15 cellular contexts compared by ENCODE assay signal in the genomic region with DNA sequence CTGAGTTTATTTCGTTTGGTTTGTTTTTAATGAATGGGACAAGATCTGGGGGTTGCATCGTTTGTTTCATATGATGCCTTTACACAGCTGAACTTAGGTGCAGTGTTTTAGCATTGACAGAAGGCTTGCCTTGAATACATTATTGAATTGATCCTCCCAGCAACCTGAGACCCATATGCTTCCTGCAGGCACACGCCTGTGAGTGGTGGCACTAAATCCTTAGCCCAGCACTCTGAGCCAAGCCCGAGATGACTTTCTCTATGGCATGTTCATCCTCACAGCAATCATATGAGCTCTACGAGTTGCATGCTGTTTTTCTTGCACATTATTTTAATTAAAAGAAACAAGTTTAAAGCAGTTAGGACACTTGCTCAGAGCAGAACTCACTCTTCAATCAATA. TPM values are rescaled to one million over a fixed set of nuclear protein-coding genes. Genes with fewer than 3 reads are reported as not detected.
DNase-seq lines count a peak whose midpoint lies in the region; TF ChIP-seq lines count a peak whose summit lies in the region.
"Had no signal": no experiment of that assay in that cellular context is flagged by ENCODE, and none has a peak within 500 bp of the region (broad histone marks: within the 10 kb centered on the region; RNA-seq: fewer than 3 reads in every experiment).

No MANE protein-coding gene starts in this region.

- no peaks in the 10 kb centered on the region for H3K9me2 ChIP-seq in Karpas-422 (replicated peaks; ENCODE audit: insufficient read depth, low read length)

- H3K27ac ChIP-seq in endodermal cell (ENCODE audit: low read depth, low read length): no peak overlapping the region
- no peak overlapping the region for H3K27ac ChIP-seq in Karpas-422 (ENCODE audit: low read length)
- H3K27ac ChIP-seq: C4-2B, GM23248 had no signal

- H2AFZ ChIP-seq in Karpas-422 (ENCODE audit: low read length): no peak overlapping the region
- H2AFZ ChIP-seq: GM23248 had no signal

- H3K9me3 ChIP-seq in endodermal cell (ENCODE audit: control insufficient read depth, low read length) (peaks cover 9% of the 10 kb centered on the region), Karpas-422 (ENCODE audit: low read length) (no peaks in the 10 kb centered on the region)

- no peaks in the 10 kb centered on the region for H3K79me2 ChIP-seq in Karpas-422 (ENCODE audit: low read length)

- H3K27me3 ChIP-seq in endodermal cell (ENCODE audit: control insufficient read depth, insufficient read depth, low read length, poor library complexity, severe bottlenecking) (no peaks in the 10 kb centered on the region), Karpas-422 (ENCODE audit: low read length) (no peaks in the 10 kb centered on the region)

- H3K4me3 ChIP-seq in endodermal cell (ENCODE audit: low read length) (no peak overlapping the region), Karpas-422 (ENCODE audit: low read length) (no peak overlapping the region)
- H3K4me3 ChIP-seq: GM23248 had no signal

- H3K4me3 Mint-ChIP-seq in endodermal cell: no peak overlapping the region
- H3K4me3 Mint-ChIP-seq: B cell; CD4-positive, alpha-beta T cell; IgD-negative memory B cell had no signal

- H3K36me3 ChIP-seq in endodermal cell (ENCODE audit: control insufficient read depth, insufficient read depth, low read length) (no peaks in the 10 kb centered on the region), Karpas-422 (ENCODE audit: insufficient read depth, low read length) (no peaks in the 10 kb centered on the region)

- H3K4me2 ChIP-seq in Karpas-422 (ENCODE audit: low read depth, low read length, poor library complexity, severe bottlenecking): no peak overlapping the region

- no peaks in the 10 kb centered on the region for H3K4me1 Mint-ChIP-seq in endodermal cell
- H3K4me1 Mint-ChIP-seq: B cell had no signal

- WGBS in endodermal cell (ENCODE audit: insufficient coverage in 1 of 2, insufficient read length in 1 of 2), 2 experiments: 91 to 95% methylated on average over 5 of the region's 5 CpGs

- no peak for TF ChIP-seq CTCF in endodermal cell (conservative IDR thresholded peaks at IDR 0.05)

- no peaks in the 10 kb centered on the region for H3K36me3 Mint-ChIP-seq in endodermal cell (ENCODE audit: low read depth)
- H3K36me3 Mint-ChIP-seq: IgD-negative memory B cell had no signal

- H4K20me1 ChIP-seq in Karpas-422 (ENCODE audit: insufficient read depth, low read depth, low read length): no peaks in the 10 kb centered on the region

- DNase-seq in NCI-H82 (lab: John Stamatoyannopoulos, UW) (peak; percentile 28), NCI-H82 treated with DMSO at 0.1 percent for 48 hours (lab: John Stamatoyannopoulos, UW; ENCODE audit: unreplicated experiment) (no peak), NCI-H524 (lab: John Stamatoyannopoulos, UW) (peak; percentile 72 to 89), endodermal cell (peak; percentile 14), NCI-H2107 treated with DMSO at 0.1 percent for 48 hours (lab: John Stamatoyannopoulos, UW; ENCODE audit: unreplicated experiment) (no peak), Karpas-422 (no peak), head of caudate nucleus (no peak)
- DNase-seq: Caco-2; CD4-positive, alpha-beta T cell; GM23248; HCEC 1CT; KBM-7 had no signal

- peaks cover 9% of the 10 kb centered on the region for H3K9me3 Mint-ChIP-seq in endodermal cell

- H3K27me3 Mint-ChIP-seq in endodermal cell (ENCODE audit: insufficient read depth): no peaks in the 10 kb centered on the region
- H3K27me3 Mint-ChIP-seq: IgD-negative memory B cell had no signal

- no peaks in the 10 kb centered on the region for H3K4me1 ChIP-seq in endodermal cell (ENCODE audit: control insufficient read depth, insufficient read depth, low read length)
- no peaks in the 10 kb centered on the region for H3K4me1 ChIP-seq in Karpas-422 (ENCODE audit: low read length)
- H3K4me1 ChIP-seq: Caco-2 had no signal

- intact Hi-C loops in head of caudate nucleus (cut with DNase I): no loop called here

- no peak overlapping the region for H3K27ac Mint-ChIP-seq in endodermal cell
- H3K27ac Mint-ChIP-seq: B cell; CD4-positive, alpha-beta T cell; IgD-negative memory B cell had no signal

- H3K9ac ChIP-seq in endodermal cell (ENCODE audit: extremely low read depth, low read length, poor library complexity, severe bottlenecking) (no peak overlapping the region), Karpas-422 (ENCODE audit: low read length) (no peak overlapping the region)
- H3K9ac ChIP-seq: GM23248 had no signal

RNA-seq across cellular contexts. Expression of gene AGAP1, which starts 47.8 kb away (rescaled TPM):
- 10 to 100 TPM; 32.8 to 34.7 TPM for total RNA-seq in endodermal cell
- polyA plus RNA-seq in endodermal cell (2013, experiment 1 of 2): 25.9 TPM
- 25.0 TPM for polyA plus RNA-seq in endodermal cell (2013, experiment 2 of 2)
- not detected in 2 replicates for total RNA-seq in Karpas-422 (2014; rRNA removed; shearing (Covaris generic); ENCODE audit: low replicate concordance)
- total RNA-seq: B cell had no signal
- polyA plus RNA-seq: IgD-negative memory B cell had no signal

Comparison
In these comparisons a context has a peak if more than half of its experiments do, and no peak if none do; other contexts are left out.
1. DNase-seq: peak in NCI-H82 (single experiment), NCI-H524 (2 of 2) and endodermal cell (single experiment); none in NCI-H82 treated with DMSO at 0.1 percent for 48 hours (single experiment), NCI-H2107 treated with DMSO at 0.1 percent for 48 hours (single experiment), Karpas-422 (single experiment) and head of caudate nucleus (0 of 42).
2. RNA of gene AGAP1, which starts 47.8 kb away (total RNA-seq): 32.8 to 34.7 TPM in endodermal cell; not detected in Karpas-422; every median in the first group is over 10 times any median in the second.